In the genomic region with DNA sequence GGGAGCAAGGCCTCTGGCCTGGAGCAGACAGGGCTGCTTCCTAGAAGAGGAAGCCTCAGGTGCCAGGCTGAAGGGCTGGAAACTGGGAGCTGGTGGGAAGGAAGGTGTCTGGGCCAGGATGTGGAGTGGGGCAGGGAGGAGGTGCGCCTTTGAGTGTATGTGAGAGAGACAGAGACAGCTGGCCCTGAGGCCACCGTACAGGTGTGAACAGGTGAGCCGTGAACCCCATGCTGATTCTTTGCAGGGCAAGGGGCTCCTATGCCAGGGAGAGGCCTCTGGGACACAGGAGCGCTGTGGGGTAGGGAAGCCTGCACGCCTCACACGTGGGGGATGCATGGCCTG, we compare ENCODE assay signal across 11 cellular contexts. TPM values are rescaled to one million over a fixed set of nuclear protein-coding genes. Genes with fewer than 3 reads are reported as not detected.
DNase-seq lines count a peak whose midpoint lies in the region; ATAC-seq and TF ChIP-seq lines count a peak whose summit lies in the region.
"Had no signal": no experiment of that assay in that cellular context is flagged by ENCODE, and none has a peak within 500 bp of the region (broad histone marks: within the 10 kb centered on the region; RNA-seq: fewer than 3 reads in every experiment).

No MANE protein-coding gene starts in this region.

- H3K36me3 ChIP-seq in tibial artery (no peaks in the 10 kb centered on the region), SJCRH30 (no peaks in the 10 kb centered on the region)

- TF ChIP-seq CTCF in tibial artery (IDR thresholded peaks at IDR 0.05), result no peak

- H3K27ac ChIP-seq in tibial artery (no peak overlapping the region), SJCRH30 (no peak overlapping the region)

- H3K9me3 Mint-ChIP-seq in stimulated activated effector memory CD8-positive, alpha-beta T cell treated with anti-CD3 and anti-CD28 coated beads, Interleukin-12 subunit alpha, Interleukin-12 subunit beta, amount 100 ng/mL, for 72 hours, result no peaks in the 10 kb centered on the region

- H3K4me1 ChIP-seq in tibial artery (peaks cover 0 to 9% (median 3%) of the 10 kb centered on the region in 4 donors), SJCRH30 (no peaks in the 10 kb centered on the region)

- no peaks in the 10 kb centered on the region for H3K27me3 Mint-ChIP-seq in T-helper 17 cell

- no peak overlapping the region for H3K4me3 ChIP-seq in tibial artery
- H3K4me3 ChIP-seq in SJCRH30, result no peak overlapping the region

- no peaks in the 10 kb centered on the region for H3K27me3 ChIP-seq in tibial artery
- H3K27me3 ChIP-seq in SJCRH30, result no peaks in the 10 kb centered on the region

- ATAC-seq in T-helper 17 cell, result no peak
- ATAC-seq in left colon, result peak; percentile 6
- ATAC-seq in stimulated activated effector memory CD8-positive, alpha-beta T cell treated with anti-CD3 and anti-CD28 coated beads, Interleukin-12 subunit alpha, Interleukin-12 subunit beta, amount 100 ng/mL, for 72 hours, result no peak

- H3K4me3 Mint-ChIP-seq in T-helper 17 cell, result peak overlapping the region; percentile 25
- no peak overlapping the region for H3K4me3 Mint-ChIP-seq in stimulated activated effector memory CD8-positive, alpha-beta T cell treated with anti-CD3 and anti-CD28 coated beads, Interleukin-12 subunit alpha, Interleukin-12 subunit beta, amount 100 ng/mL, for 72 hours

- H3K4me1 Mint-ChIP-seq in T-helper 17 cell, result peaks cover 28% of the 10 kb centered on the region
- H3K4me1 Mint-ChIP-seq in stimulated activated effector memory CD8-positive, alpha-beta T cell treated with anti-CD3 and anti-CD28 coated beads, Interleukin-12 subunit alpha, Interleukin-12 subunit beta, amount 100 ng/mL, for 72 hours, result peaks cover 46% of the 10 kb centered on the region

- H3K36me3 Mint-ChIP-seq in T-helper 17 cell (ENCODE audit: low read depth), result peaks cover 4% of the 10 kb centered on the region
- H3K36me3 Mint-ChIP-seq in stimulated activated effector memory CD8-positive, alpha-beta T cell treated with anti-CD3 and anti-CD28 coated beads, Interleukin-12 subunit alpha, Interleukin-12 subunit beta, amount 100 ng/mL, for 72 hours, result no peaks in the 10 kb centered on the region

- H3K9me3 ChIP-seq in T-helper 17 cell (ENCODE audit: control insufficient read depth, low read length, poor library complexity, severe bottlenecking) (no peaks in the 10 kb centered on the region), tibial artery (no peaks in the 10 kb centered on the region), SJCRH30 (replicated peaks) (no peaks in the 10 kb centered on the region)

- peak overlapping the region; percentile 51 for H3K27ac Mint-ChIP-seq in T-helper 17 cell
- peak overlapping the region; percentile 63 for H3K27ac Mint-ChIP-seq in stimulated activated effector memory CD8-positive, alpha-beta T cell treated with anti-CD3 and anti-CD28 coated beads, Interleukin-12 subunit alpha, Interleukin-12 subunit beta, amount 100 ng/mL, for 72 hours

- intact Hi-C loops in left colon (cut with DNase I, micrococcal nuclease) (loop anchor here in 1 of 2 donors (10.0 kb wide), 1 partner anchor 75 kb away; no protein-coding TSS in a partner anchor), tibial artery (cut with DNase I; ENCODE audit: low total_unique reads) (loop anchor here (5.0 kb wide), 2 partner anchors 118 to 178 kb away; no protein-coding TSS in a partner anchor)

- DNase-seq in COLO668 (lab: John Stamatoyannopoulos, UW; ENCODE audit: unreplicated experiment) (peak; percentile 31), T-helper 17 cell (no peak), left colon (no peak), NCI-H345 (lab: John Stamatoyannopoulos, UW) (no peak), tibial artery (no peak), SJCRH30 (no peak)
- no peak for DNase-seq in stimulated activated effector memory CD8-positive, alpha-beta T cell treated with anti-CD3 and anti-CD28 coated beads, Interleukin-12 subunit alpha, Interleukin-12 subunit beta, amount 100 ng/mL, for 72 hours (ENCODE audit: low spot score in 2 of 2)
- DNase-seq: activated effector memory CD4-positive, alpha-beta T cell treated with anti-CD3 and anti-CD28 coated beads, Interleukin-2, amount 50 U/mL, for 16 hours; foreskin melanocyte; mesendoderm; NCI-H187 treated with DMSO at 0.1 percent for 48 hours had no signal

RNA-seq across cellular contexts. Expression of a gene that starts 16.3 kb away (rescaled TPM):
- 100 to 1,000 TPM; 501 to 627 TPM for total RNA-seq in T-helper 17 cell
- 100 to 1,000 TPM; 199 to 250 TPM for total RNA-seq in left colon
- 5.1 and 5.6 TPM in 2 replicates for total RNA-seq in SJCRH30 (2014; rRNA removed; shearing (Covaris generic))

Comparison
In these comparisons a context has a peak if more than half of its experiments do, and no peak if none do; other contexts are left out.
1. RNA of a gene that starts 16.3 kb away (total RNA-seq): 501 to 627 TPM in T-helper 17 cell and 199 to 250 TPM in left colon; 5.1 to 5.6 TPM in SJCRH30; every median in the first group is over 10 times any median in the second.